Comparison of ENCODE assay signal across 1 cellular context in the genomic region with DNA sequence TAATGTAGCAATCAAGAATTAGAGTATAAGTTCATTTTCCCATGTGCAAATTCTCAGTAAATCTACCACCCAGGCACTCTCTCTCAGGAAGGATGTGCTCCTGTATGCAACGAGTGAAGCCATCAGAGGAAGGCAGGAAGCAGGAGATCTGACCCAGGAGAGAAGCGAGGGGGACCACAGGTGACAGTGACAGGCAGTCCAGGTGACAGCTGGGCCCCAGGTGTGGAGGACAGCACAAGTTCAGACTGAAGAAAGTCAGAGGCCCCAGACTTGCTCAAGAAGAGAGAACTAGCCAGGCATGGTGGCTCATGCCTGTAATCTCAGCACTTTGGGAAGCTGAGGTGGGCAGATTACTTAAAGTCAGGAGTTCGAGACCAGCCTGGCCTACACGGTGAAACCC.
TF ChIP-seq lines count a peak whose summit lies in the region.

No MANE protein-coding gene starts in this region.

TF ChIP-seq in HepG2, 621 proteins besides CTCF, POLR2A, EP300 and RAD21:
- TF ChIP-seq FOXC1 (CRISPR knock-in tag; IDR thresholded peaks at IDR 0.05; ENCODE audit: borderline replicate concordance) (no peak), ZNF17 (CRISPR knock-in tag; IDR thresholded peaks at IDR 0.05) (no peak), PLRG1 (conservative IDR thresholded peaks at IDR 0.05) (no peak), RFXANK (CRISPR knock-in tag; IDR thresholded peaks at IDR 0.05) (no peak), HES4 (CRISPR knock-in tag; IDR thresholded peaks at IDR 0.05; ENCODE audit: borderline replicate concordance) (no peak)
TF ChIP-seq in HepG2: peak in this region for 0.
